Comparison of ENCODE assay signal across 1 cellular context in the genomic region with DNA sequence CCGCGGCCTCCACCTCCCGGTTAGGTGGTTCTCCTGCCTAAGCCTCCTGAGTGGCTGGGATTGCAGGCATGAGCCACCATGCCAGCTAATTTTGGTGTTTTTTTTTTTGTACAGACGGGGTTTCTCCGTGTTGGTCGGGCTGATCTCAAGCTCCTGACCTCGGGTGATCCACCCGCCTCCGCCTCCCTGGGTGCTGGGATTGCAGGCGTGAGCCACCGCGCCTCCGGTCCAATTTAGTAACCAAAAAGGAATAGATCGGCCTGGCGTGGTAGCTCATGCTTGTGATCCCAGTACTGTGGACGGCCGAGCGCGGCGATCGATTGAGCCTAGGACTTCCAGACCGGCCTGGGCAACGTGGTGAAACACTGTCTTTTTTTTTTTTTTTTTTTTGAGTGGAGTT. TPM values are rescaled to one million over a fixed set of nuclear protein-coding genes. Genes with fewer than 3 reads are reported as not detected.
"Had no signal": no experiment of that assay in that cellular context is flagged by ENCODE, and none has a peak within 500 bp of the region (broad histone marks: within the 10 kb centered on the region; RNA-seq: fewer than 3 reads in every experiment).

No MANE protein-coding gene starts in this region.

RNA-seq across cellular contexts. Expression of a gene that starts 12.6 kb away (rescaled TPM):
- total RNA-seq: vagina had no signal
